Comparison of ENCODE assay signal across 15 cellular contexts in genomic region chr6:10964684-10965083, GRCh38.
A peak's percentile ranks its signal among the peaks of the same experiment; 100 is the strongest.
DNase-seq lines count a peak whose midpoint lies in the region; ATAC-seq and TF ChIP-seq lines count a peak whose summit lies in the region.
"Had no signal": no experiment of that assay in that cellular context is flagged by ENCODE, and none has a peak within 500 bp of the region (broad histone marks: within the 10 kb centered on the region; RNA-seq: fewer than 3 reads in every experiment).

No MANE protein-coding gene starts in this region.

- ATAC-seq in GM18502 (IDR thresholded peaks at IDR 0.05; ENCODE audit: poor library complexity, unreplicated experiment), result peak; percentile 62
- ATAC-seq in GM19452 (IDR thresholded peaks at IDR 0.05; ENCODE audit: unreplicated experiment), result peak; percentile 93
- peak; percentile 89 for ATAC-seq in HG02678 (IDR thresholded peaks at IDR 0.05; ENCODE audit: unreplicated experiment)
- peak; percentile 82 for ATAC-seq in HG03439 (IDR thresholded peaks at IDR 0.05; ENCODE audit: unreplicated experiment)
- no peak for ATAC-seq in sciatic nerve
- ATAC-seq: activated T-cell treated with anti-CD3 and anti-CD28 coated beads, Interleukin-2, amount 50 U/mL, for 72 hours; T-helper 17 cell had no signal

- peaks cover 0 to 8% (median 0%) of the 10 kb centered on the region in 3 donors for H3K36me3 ChIP-seq in tibial nerve
- H3K36me3 ChIP-seq: stomach had no signal

- no peaks in the 10 kb centered on the region for H3K27me3 ChIP-seq in tibial nerve
- H3K27me3 ChIP-seq: dorsolateral prefrontal cortex, stomach had no signal

- peaks cover 0 to 23% (median 5%) of the 10 kb centered on the region in 4 donors for H3K9me3 ChIP-seq in tibial nerve

- DNase-seq in NCI-H510A (lab: John Stamatoyannopoulos, UW), result no peak
- no peak for DNase-seq in tibial nerve (ENCODE audit: low spot score in 2 of 2)
- DNase-seq in iPS-NIHi7 (ENCODE audit: extremely low spot score), result no peak
- no peak for DNase-seq in sciatic nerve (ENCODE audit: low spot score)
- DNase-seq: activated CD4-positive, alpha-beta T cell treated with anti-CD3 and anti-CD28 coated beads, Interleukin-2, amount 10 ng/mL, durations not matched to agents 24 days and 14 days; activated T-cell treated with anti-CD3 and anti-CD28 coated beads, Interleukin-2, amount 50 U/mL, for 72 hours; dorsolateral prefrontal cortex; mesendoderm; NCI-H2171 treated with DMSO at 0.1 percent for 48 hours; stomach; T-helper 17 cell had no signal

- H3K4me1 ChIP-seq in tibial nerve, result no peaks in the 10 kb centered on the region
- H3K4me1 ChIP-seq: stomach had no signal

- no peak for TF ChIP-seq CTCF in tibial nerve (IDR thresholded peaks at IDR 0.05)

- 78 to 93% methylated on average over 1 of the region's 1 CpG for WGBS in tibial nerve, 2 donors

- TF ChIP-seq POLR2A in tibial nerve (IDR thresholded peaks at IDR 0.05), result no peak

- intact Hi-C loops in sciatic nerve (cut with DNase I), result no loop called here

- no peak for TF ChIP-seq EP300 in tibial nerve (IDR thresholded peaks at IDR 0.05)

- no peak overlapping the region for H3K27ac ChIP-seq in tibial nerve
- H3K27ac ChIP-seq: dorsolateral prefrontal cortex, stomach had no signal

- no peak overlapping the region for H3K4me3 ChIP-seq in tibial nerve
- H3K4me3 ChIP-seq: dorsolateral prefrontal cortex, stomach had no signal
